9 cellular contexts compared by ENCODE assay signal in the genomic region with DNA sequence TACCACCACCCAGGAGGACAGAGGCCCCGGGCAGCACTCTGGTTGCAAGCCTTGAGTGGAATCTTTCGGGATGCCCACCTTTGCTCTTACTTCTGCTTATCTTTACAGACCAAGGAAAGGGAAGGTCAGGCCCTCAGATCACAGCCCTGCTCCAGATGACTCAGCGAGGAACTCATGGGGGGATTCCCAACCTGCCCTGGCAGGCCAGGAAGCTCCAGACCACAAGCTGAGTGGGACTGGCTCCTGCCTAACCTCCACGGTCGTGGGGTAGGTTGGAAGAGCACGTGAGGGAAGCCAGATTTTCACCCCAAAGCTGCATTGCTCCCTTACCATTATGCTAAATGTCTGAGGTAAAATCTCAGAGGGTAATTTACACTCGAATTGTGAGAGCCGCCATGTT. TPM values are rescaled to one million over a fixed set of nuclear protein-coding genes. Genes with fewer than 3 reads are reported as not detected.
A peak's percentile ranks its signal among the peaks of the same experiment; 100 is the strongest.
DNase-seq lines count a peak whose midpoint lies in the region; ATAC-seq and TF ChIP-seq lines count a peak whose summit lies in the region.
"Had no signal": no experiment of that assay in that cellular context is flagged by ENCODE, and none has a peak within 500 bp of the region (broad histone marks: within the 10 kb centered on the region; RNA-seq: fewer than 3 reads in every experiment).

No MANE protein-coding gene starts in this region.

- intact Hi-C loops in upper lobe of right lung (cut with DNase I) = no loop called here

- peaks cover 82% of the 10 kb centered on the region for H3K4me1 Mint-ChIP-seq in activated CD8-positive, alpha-beta memory T cell treated with anti-CD3 and anti-CD28 coated beads, Interleukin-2, amount 10 ng/mL, durations not matched to agents 7 days and 5 days

- TF ChIP-seq CTCF in upper lobe of right lung (IDR thresholded peaks at IDR 0.05) = no peak

- CTCF ChIA-PET in activated CD8-positive, alpha-beta memory T cell treated with anti-CD3 and anti-CD28 coated beads, Interleukin-2, amount 10 ng/mL, durations not matched to agents 7 days and 5 days (lab: Charles Lee) = interaction anchor here (1.0 to 4.0 kb wide), 6 partner anchors 9 to 27 kb away, joined by 3 to 37 read pairs (median 10); partner anchors contain the start of genes CASTOR1 and TBC1D10A

- H3K9me3 Mint-ChIP-seq in activated CD8-positive, alpha-beta memory T cell treated with anti-CD3 and anti-CD28 coated beads, Interleukin-2, amount 10 ng/mL, durations not matched to agents 7 days and 5 days (ENCODE audit: low read depth) = no peaks in the 10 kb centered on the region

- peak; percentile 54 for ATAC-seq in activated CD8-positive, alpha-beta memory T cell treated with anti-CD3 and anti-CD28 coated beads, Interleukin-2, amount 10 ng/mL, durations not matched to agents 7 days and 5 days
- ATAC-seq in upper lobe of right lung (no peak), GM18858 (IDR thresholded peaks at IDR 0.05; ENCODE audit: unreplicated experiment) (no peak), GM21526 (IDR thresholded peaks at IDR 0.05; ENCODE audit: low FRiP score, unreplicated experiment) (no peak)

- H3K4me1 ChIP-seq in upper lobe of right lung = peaks cover 89% of the 10 kb centered on the region

- peaks cover 20% of the 10 kb centered on the region for H3K36me3 Mint-ChIP-seq in activated CD8-positive, alpha-beta memory T cell treated with anti-CD3 and anti-CD28 coated beads, Interleukin-2, amount 10 ng/mL, durations not matched to agents 7 days and 5 days

- H3K4me3 ChIP-seq in upper lobe of right lung = no peak overlapping the region

- H3K4me3 Mint-ChIP-seq in activated CD8-positive, alpha-beta memory T cell treated with anti-CD3 and anti-CD28 coated beads, Interleukin-2, amount 10 ng/mL, durations not matched to agents 7 days and 5 days = no peak overlapping the region

- peak overlapping the region; percentile 59 for H3K27ac Mint-ChIP-seq in activated CD8-positive, alpha-beta memory T cell treated with anti-CD3 and anti-CD28 coated beads, Interleukin-2, amount 10 ng/mL, durations not matched to agents 7 days and 5 days

- H3K9me3 ChIP-seq in upper lobe of right lung = no peaks in the 10 kb centered on the region

- H3K36me3 ChIP-seq in upper lobe of right lung = peaks cover under 1% of the 10 kb centered on the region

- peak; percentile 62 for DNase-seq in activated CD8-positive, alpha-beta memory T cell treated with anti-CD3 and anti-CD28 coated beads, Interleukin-2, amount 10 ng/mL, durations not matched to agents 7 days and 5 days
- no peak for DNase-seq in activated CD8-positive, alpha-beta memory T cell treated with anti-CD3 and anti-CD28 coated beads for 24 hours
- peak; percentile 28 to 45 for DNase-seq in activated CD4-positive, alpha-beta T cell treated with anti-CD3 and anti-CD28 coated beads, Interleukin-2, amount 50 U/mL, for 4 hours
- DNase-seq in glomerular visceral epithelial cell (ENCODE audit: extremely low spot score) = peak; percentile 81
- no peak for DNase-seq in upper lobe of right lung
- DNase-seq in HuH-7.5 (ENCODE audit: low spot score) = no peak

- H3K27me3 ChIP-seq in upper lobe of right lung = no peaks in the 10 kb centered on the region

- H3K27ac ChIP-seq in upper lobe of right lung = peak overlapping the region; percentile 26

- H3K27me3 Mint-ChIP-seq in activated CD8-positive, alpha-beta memory T cell treated with anti-CD3 and anti-CD28 coated beads, Interleukin-2, amount 10 ng/mL, durations not matched to agents 7 days and 5 days = no peaks in the 10 kb centered on the region

RNA-seq across cellular contexts. Expression of gene TBC1D10A, which starts 11.8 kb away (rescaled TPM):
- 10 to 100 TPM; 32.2 to 48.1 TPM for total RNA-seq in activated CD8-positive, alpha-beta memory T cell treated with anti-CD3 and anti-CD28 coated beads, Interleukin-2, amount 10 ng/mL, durations not matched to agents 7 days and 5 days
- total RNA-seq in upper lobe of right lung = 29.6 TPM

RNA-seq across cellular contexts. Expression of gene CASTOR1, which starts 25.6 kb away (rescaled TPM):
- total RNA-seq in activated CD8-positive, alpha-beta memory T cell treated with anti-CD3 and anti-CD28 coated beads, Interleukin-2, amount 10 ng/mL, durations not matched to agents 7 days and 5 days = 10 to 100 TPM in 1 of 2 experiments, 1 to 10 TPM in 1; 8.7 to 10.2 TPM
- 15.9 TPM for total RNA-seq in upper lobe of right lung

RNA-seq across cellular contexts. Expression of gene SF3A1, which starts 41.8 kb away (rescaled TPM):
- total RNA-seq in activated CD8-positive, alpha-beta memory T cell treated with anti-CD3 and anti-CD28 coated beads, Interleukin-2, amount 10 ng/mL, durations not matched to agents 7 days and 5 days = 100 to 1,000 TPM; 214 to 267 TPM
- 164 TPM for total RNA-seq in upper lobe of right lung

RNA-seq across cellular contexts. Expression of gene CCDC157, which starts 41.9 kb away (rescaled TPM):
- total RNA-seq in activated CD8-positive, alpha-beta memory T cell treated with anti-CD3 and anti-CD28 coated beads, Interleukin-2, amount 10 ng/mL, durations not matched to agents 7 days and 5 days = 1 to 10 TPM; 4.9 to 6.2 TPM
- 2.7 TPM for total RNA-seq in upper lobe of right lung

RNA-seq across cellular contexts. Expression of gene OSM, which starts 48.3 kb away (rescaled TPM):
- total RNA-seq in activated CD8-positive, alpha-beta memory T cell treated with anti-CD3 and anti-CD28 coated beads, Interleukin-2, amount 10 ng/mL, durations not matched to agents 7 days and 5 days = 100 to 1,000 TPM; 122 to 141 TPM
- 1.6 TPM for total RNA-seq in upper lobe of right lung
- total RNA-seq: A673 had no signal

Comparison
In these comparisons a context has a peak if more than half of its experiments do, and no peak if none do; other contexts are left out.
1. DNase-seq: peak in activated CD8-positive, alpha-beta memory T cell treated with anti-CD3 and anti-CD28 coated beads, Interleukin-2, amount 10 ng/mL, durations not matched to agents 7 days and 5 days (single experiment), activated CD4-positive, alpha-beta T cell treated with anti-CD3 and anti-CD28 coated beads, Interleukin-2, amount 50 U/mL, for 4 hours (2 of 2) and glomerular visceral epithelial cell (single experiment); none in activated CD8-positive, alpha-beta memory T cell treated with anti-CD3 and anti-CD28 coated beads for 24 hours (single experiment), upper lobe of right lung (single experiment) and HuH-7.5 (single experiment).